8 cellular contexts compared by ENCODE assay signal in the genomic region with DNA sequence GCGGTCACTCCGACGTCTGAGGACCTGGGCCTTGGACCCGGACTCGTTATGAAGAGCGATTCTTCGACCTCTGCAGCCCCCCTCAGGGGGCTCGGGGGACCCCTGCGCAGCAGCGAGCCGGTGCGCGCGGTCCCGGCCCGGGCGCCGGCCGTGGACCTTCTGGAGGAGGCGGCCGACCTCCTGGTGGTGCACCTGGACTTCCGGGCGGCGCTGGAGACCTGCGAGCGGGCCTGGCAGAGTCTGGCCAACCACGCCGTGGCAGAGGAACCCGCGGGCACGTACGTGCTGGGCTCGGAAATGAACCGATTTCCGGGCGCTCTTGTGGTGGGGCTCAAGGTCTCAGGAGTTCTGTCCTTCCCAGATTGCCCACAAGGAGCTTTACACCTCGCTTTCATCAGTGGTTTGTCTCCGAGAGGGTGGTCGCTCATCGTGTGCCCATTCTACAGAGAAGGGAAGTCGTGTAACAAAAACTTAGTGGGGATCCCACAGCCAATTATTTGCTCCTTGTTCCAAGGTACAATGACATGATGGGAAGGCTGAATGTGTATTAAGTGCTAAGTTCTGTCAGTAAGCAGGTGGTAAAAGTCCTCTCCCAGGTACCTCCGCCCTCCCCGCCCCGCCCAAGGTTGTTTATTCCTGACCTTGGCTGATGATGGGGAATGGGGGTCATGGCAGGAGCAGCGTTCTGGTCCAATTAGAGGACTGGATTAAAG. TPM values are rescaled to one million over a fixed set of nuclear protein-coding genes. Genes with fewer than 3 reads are reported as not detected.
DNase-seq lines count a peak whose midpoint lies in the region; FAIRE-seq and TF ChIP-seq lines count a peak whose summit lies in the region.

No MANE protein-coding gene starts in this region.

- peak overlapping the region; percentile 89 for H3K4me3 ChIP-seq in WERI-Rb-1 (ENCODE audit: low read depth, low read length)
- peak overlapping the region; percentile 91 to 100 for H3K4me3 ChIP-seq in stomach smooth muscle (ENCODE audit: low read length in 2 of 2)

- H3K27me3 ChIP-seq in WERI-Rb-1 (ENCODE audit: insufficient read depth, low read depth, severe bottlenecking) (no peaks in the 10 kb centered on the region), stomach smooth muscle (ENCODE audit: control insufficient read depth in 1 of 2, insufficient read depth in 2 of 2, low read length in 2 of 2) (no peaks in the 10 kb centered on the region)

- intact Hi-C loops in dendritic cell treated with granulocyte-macrophage colony-stimulating factor and Interleukin-4, amounts not matched to agents 40 ng/mL and 50 ng/mL, for 4 days (cut with micrococcal nuclease): loop anchor here (5.0 kb wide), 3 partner anchors 76 to 451 kb away; partner anchors contain the start of gene ATP6V1E1

- TF ChIP-seq CTCF in 22Rv1 (IDR thresholded peaks at IDR 0.05): peak; percentile 22; the same call in 1 of the 2 replicates
- no peak for TF ChIP-seq CTCF in WERI-Rb-1 (IDR thresholded peaks at IDR 0.05; ENCODE audit: low read depth, low read length)

- peaks cover 52% of the 10 kb centered on the region for H3K4me1 Mint-ChIP-seq in dendritic cell treated with granulocyte-macrophage colony-stimulating factor and Interleukin-4, amounts not matched to agents 40 ng/mL and 50 ng/mL, for 4 days (ENCODE audit: low read depth)

- FAIRE-seq in GM18507 (lab: Jason Lieb, UNC): peak; percentile 35

- peak overlapping the region; percentile 95 for H3K27ac Mint-ChIP-seq in dendritic cell treated with granulocyte-macrophage colony-stimulating factor and Interleukin-4, amounts not matched to agents 40 ng/mL and 50 ng/mL, for 4 days

- no peak for DNase-seq in GM18507 (ENCODE audit: extremely low spot score, insufficient read length, low read depth)
- peak; percentile 55 for DNase-seq in HT-29 (ENCODE audit: low spot score)
- DNase-seq in WERI-Rb-1: peak; percentile 29
- DNase-seq in lung microvascular endothelial cell (ENCODE audit: low read depth in 2 of 2): peak; percentile 42 to 60
- no peak for DNase-seq in amygdala (lab: John Stamatoyannopoulos, UW)

- H3K27ac ChIP-seq in 22Rv1 (peak overlapping the region; percentile 78), WERI-Rb-1 (peak overlapping the region; percentile 72), stomach smooth muscle (ENCODE audit: low read length) (peak overlapping the region; percentile 81)

- H3K9me3 ChIP-seq in WERI-Rb-1 (ENCODE audit: severe bottlenecking) (no peaks in the 10 kb centered on the region), stomach smooth muscle (ENCODE audit: control insufficient read depth in 2 of 2, low read length in 2 of 2) (no peaks in the 10 kb centered on the region)

- no peaks in the 10 kb centered on the region for H3K9me3 Mint-ChIP-seq in dendritic cell treated with granulocyte-macrophage colony-stimulating factor and Interleukin-4, amounts not matched to agents 40 ng/mL and 50 ng/mL, for 4 days

- no peaks in the 10 kb centered on the region for H3K27me3 Mint-ChIP-seq in dendritic cell treated with granulocyte-macrophage colony-stimulating factor and Interleukin-4, amounts not matched to agents 40 ng/mL and 50 ng/mL, for 4 days

- H3K36me3 Mint-ChIP-seq in dendritic cell treated with granulocyte-macrophage colony-stimulating factor and Interleukin-4, amounts not matched to agents 40 ng/mL and 50 ng/mL, for 4 days (ENCODE audit: low read depth): peaks cover 64% of the 10 kb centered on the region

- peaks cover 37% of the 10 kb centered on the region for H3K4me1 ChIP-seq in stomach smooth muscle (ENCODE audit: control insufficient read depth, insufficient read depth, low read length)

- peaks cover 35% of the 10 kb centered on the region for H3K36me3 ChIP-seq in WERI-Rb-1
- H3K36me3 ChIP-seq in stomach smooth muscle (ENCODE audit: control insufficient read depth in 2 of 2, insufficient read depth in 2 of 2, low read length in 2 of 2): peaks cover 14 to 17% of the 10 kb centered on the region in 2 donors

- peak overlapping the region; percentile 94 for H3K4me3 Mint-ChIP-seq in dendritic cell treated with granulocyte-macrophage colony-stimulating factor and Interleukin-4, amounts not matched to agents 40 ng/mL and 50 ng/mL, for 4 days

- peak overlapping the region; percentile 94 to 95 for H3K9ac ChIP-seq in stomach smooth muscle (ENCODE audit: low read length in 2 of 2)

RNA-seq across cellular contexts. Expression of gene PEX26, which starts 0.7 kb away (rescaled TPM):
- total RNA-seq in HT-29 (2014; rRNA removed; shearing (Covaris generic)): 23.4 and 32.5 TPM in 2 replicates
- total RNA-seq in lung microvascular endothelial cell: 8.5 and 13.3 TPM in 2 replicates

RNA-seq across cellular contexts. Expression of gene TUBA8, which starts 32.1 kb away (rescaled TPM):
- total RNA-seq in HT-29 (2014; rRNA removed; shearing (Covaris generic)): 0.13 and 0.44 TPM in 2 replicates
- 0.20 and 0.65 TPM in 2 replicates for total RNA-seq in lung microvascular endothelial cell

RNA-seq across cellular contexts. Expression of gene MICAL3, which starts 54.1 kb away (rescaled TPM):
- total RNA-seq in HT-29 (2014; rRNA removed; shearing (Covaris generic)): 7.7 and 11.2 TPM in 2 replicates
- 13.9 and 29.0 TPM in 2 replicates for total RNA-seq in lung microvascular endothelial cell

Comparison
In these comparisons a context has a peak if more than half of its experiments do, and no peak if none do; other contexts are left out.
1. DNase-seq: peak in HT-29 (single experiment), WERI-Rb-1 (single experiment) and lung microvascular endothelial cell (2 of 2); none in GM18507 (single experiment) and amygdala (0 of 56).
2. Peak in every context shown above with its lines, with median percentiles within 50 percentile points of each other: H3K27ac ChIP-seq.